22 cellular contexts compared by ENCODE assay signal in genomic region chr12:94596596-94596995, GRCh38.
DNase-seq lines count a peak whose midpoint lies in the region; ATAC-seq lines count a peak whose summit lies in the region.
"Had no signal": no experiment of that assay in that cellular context is flagged by ENCODE, and none has a peak within 500 bp of the region (broad histone marks: within the 10 kb centered on the region; RNA-seq: fewer than 3 reads in every experiment).

No MANE protein-coding gene starts in this region.

- DNase-seq in NCI-H1436 (lab: John Stamatoyannopoulos, UW) (peak; percentile 26), NCI-H1436 treated with DMSO at 0.1 percent for 48 hours (lab: John Stamatoyannopoulos, UW) (no peak), NCI-H510A (lab: John Stamatoyannopoulos, UW) (peak; percentile 57), iris pigment epithelial cell (ENCODE audit: low read depth) (peak; percentile 47), substantia nigra (lab: John Stamatoyannopoulos, UW) (no peak), inferior parietal cortex (ENCODE audit: extremely low spot score) (no peak), GDM1 (lab: John Stamatoyannopoulos, UW) (no peak)
- DNase-seq: activated CD4-positive, alpha-beta memory T cell treated with anti-CD3 and anti-CD28 coated beads, Interleukin-2, amount 10 ng/mL, durations not matched to agents 7 days and 5 days; activated naive CD8-positive, alpha-beta T cell treated with anti-CD3 and anti-CD28 coated beads for 36 hours; activated T-cell treated with anti-CD3 and anti-CD28 coated beads, Interleukin-2, amount 50 U/mL, for 48 hours; BE2C; brain microvascular endothelial cell; DND-41; esophagus squamous epithelium; NCI-H187 treated with DMSO at 0.1 percent for 48 hours; T-helper 1 cell; upper lobe of left lung had no signal

- no peak for ATAC-seq in HG03432 (IDR thresholded peaks at IDR 0.05; ENCODE audit: unreplicated experiment)
- ATAC-seq: stimulated activated memory B cell treated with anti-CD40 and anti-IgM and Interleukin-4, amounts not matched to agents 10 μg/mL and 1 μg/mL and 100 μg/mL, for 72 hours had no signal

- H3K27ac ChIP-seq in substantia nigra (ENCODE audit: low read depth, low read length, poor library complexity, severe bottlenecking), result peak overlapping the region; percentile 4
- H3K27ac ChIP-seq: 22Rv1, brain microvascular endothelial cell, hepatocyte, skin epidermis, upper lobe of left lung had no signal

Comparison
In these comparisons a context has a peak if more than half of its experiments do, and no peak if none do; other contexts are left out.
1. DNase-seq: peak in NCI-H1436 (single experiment), NCI-H510A (single experiment) and iris pigment epithelial cell (single experiment); none in NCI-H1436 treated with DMSO at 0.1 percent for 48 hours (single experiment), substantia nigra (0 of 49), inferior parietal cortex (single experiment) and GDM1 (single experiment).